Comparison of ENCODE assay signal across 1 cellular context in the genomic region with DNA sequence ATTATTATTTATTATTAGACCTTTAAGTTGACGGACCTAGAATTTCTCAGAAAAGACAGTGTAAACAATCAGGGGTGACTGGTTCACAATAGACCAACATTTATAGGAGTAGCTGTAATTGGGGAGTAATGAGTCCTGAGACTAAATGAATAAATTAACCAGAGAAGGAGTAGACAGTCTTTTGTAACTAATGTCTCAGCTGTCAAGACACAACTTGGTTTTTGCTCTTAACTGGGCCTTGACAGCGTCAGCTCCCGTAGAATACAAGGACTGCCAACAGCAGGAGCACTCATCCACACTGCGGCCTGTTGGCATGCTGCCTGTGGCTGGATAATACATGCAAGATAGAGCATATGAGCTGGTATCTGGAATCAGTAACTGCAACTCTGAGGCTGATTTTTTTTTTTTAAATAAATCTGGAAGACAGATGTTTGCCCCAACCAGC.
TF ChIP-seq lines count a peak whose summit lies in the region.

No MANE protein-coding gene starts in this region.

TF ChIP-seq in SK-N-SH, 30 proteins besides CTCF, POLR2A, EP300 and RAD21 (continued from another document):
- TF ChIP-seq, protein P1, sequence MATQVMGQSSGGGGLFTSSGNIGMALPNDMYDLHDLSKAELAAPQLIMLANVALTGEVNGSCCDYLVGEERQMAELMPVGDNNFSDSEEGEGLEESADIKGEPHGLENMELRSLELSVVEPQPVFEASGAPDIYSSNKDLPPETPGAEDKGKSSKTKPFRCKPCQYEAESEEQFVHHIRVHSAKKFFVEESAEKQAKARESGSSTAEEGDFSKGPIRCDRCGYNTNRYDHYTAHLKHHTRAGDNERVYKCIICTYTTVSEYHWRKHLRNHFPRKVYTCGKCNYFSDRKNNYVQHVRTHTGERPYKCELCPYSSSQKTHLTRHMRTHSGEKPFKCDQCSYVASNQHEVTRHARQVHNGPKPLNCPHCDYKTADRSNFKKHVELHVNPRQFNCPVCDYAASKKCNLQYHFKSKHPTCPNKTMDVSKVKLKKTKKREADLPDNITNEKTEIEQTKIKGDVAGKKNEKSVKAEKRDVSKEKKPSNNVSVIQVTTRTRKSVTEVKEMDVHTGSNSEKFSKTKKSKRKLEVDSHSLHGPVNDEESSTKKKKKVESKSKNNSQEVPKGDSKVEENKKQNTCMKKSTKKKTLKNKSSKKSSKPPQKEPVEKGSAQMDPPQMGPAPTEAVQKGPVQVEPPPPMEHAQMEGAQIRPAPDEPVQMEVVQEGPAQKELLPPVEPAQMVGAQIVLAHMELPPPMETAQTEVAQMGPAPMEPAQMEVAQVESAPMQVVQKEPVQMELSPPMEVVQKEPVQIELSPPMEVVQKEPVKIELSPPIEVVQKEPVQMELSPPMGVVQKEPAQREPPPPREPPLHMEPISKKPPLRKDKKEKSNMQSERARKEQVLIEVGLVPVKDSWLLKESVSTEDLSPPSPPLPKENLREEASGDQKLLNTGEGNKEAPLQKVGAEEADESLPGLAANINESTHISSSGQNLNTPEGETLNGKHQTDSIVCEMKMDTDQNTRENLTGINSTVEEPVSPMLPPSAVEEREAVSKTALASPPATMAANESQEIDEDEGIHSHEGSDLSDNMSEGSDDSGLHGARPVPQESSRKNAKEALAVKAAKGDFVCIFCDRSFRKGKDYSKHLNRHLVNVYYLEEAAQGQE (IDR thresholded peaks at IDR 0.05; ENCODE audit: low read depth, low read length) = peak; percentile 40; the same call in 1 of the 2 replicates
- TF ChIP-seq JUND (IDR thresholded peaks at IDR 0.05) = peak; percentile 47
- no peak for TF ChIP-seq EZH2phosphoT487 (IDR thresholded peaks at IDR 0.05; ENCODE audit: borderline replicate concordance, low read depth)
- peak; percentile 96 for TF ChIP-seq CHD2 (IDR thresholded peaks at IDR 0.05; ENCODE audit: low read length, partially characterized antibody)
- TF ChIP-seq FOXM1 (IDR thresholded peaks at IDR 0.05; ENCODE audit: low read depth) = peak; percentile 75; the same call in 1 of the 2 replicates
- TF ChIP-seq RCOR1 (IDR thresholded peaks at IDR 0.05; ENCODE audit: low read length) = peak; percentile 99
- TF ChIP-seq RXRA (IDR thresholded peaks at IDR 0.05; ENCODE audit: borderline replicate concordance, low read depth) = peak; percentile 47; the same call in 1 of the 2 replicates
- no peak for TF ChIP-seq ELF1 (IDR thresholded peaks at IDR 0.05)
- no peak; the same call in 1 of the 2 replicates for TF ChIP-seq GABPA (IDR thresholded peaks at IDR 0.05; ENCODE audit: low read depth)
